6 cellular contexts compared by ENCODE assay signal in genomic region chr20:45338121-45339030, GRCh38. TPM values are rescaled to one million over a fixed set of nuclear protein-coding genes. Genes with fewer than 3 reads are reported as not detected.
A peak's percentile ranks its signal among the peaks of the same experiment; 100 is the strongest.
DNase-seq lines count a peak whose midpoint lies in the region; TF ChIP-seq lines count a peak whose summit lies in the region.

No MANE protein-coding gene starts in this region.

- H3K9me3 ChIP-seq in PC-9 (ENCODE audit: insufficient read depth, low read depth) (no peaks in the 10 kb centered on the region), esophagus squamous epithelium (no peaks in the 10 kb centered on the region), skeletal muscle satellite cell (replicated peaks; ENCODE audit: low read length) (no peaks in the 10 kb centered on the region)

- no peak for DNase-seq in PC-9
- no peak for DNase-seq in esophagus squamous epithelium (lab: John Stamatoyannopoulos, UW)
- DNase-seq in NCI-H2029 treated with DMSO at 0.1 percent for 48 hours (lab: John Stamatoyannopoulos, UW), result no peak
- DNase-seq in NCI-H748 (lab: John Stamatoyannopoulos, UW; ENCODE audit: unreplicated experiment), result no peak
- DNase-seq in NCI-H510A (lab: John Stamatoyannopoulos, UW), result no peak

- no peak for TF ChIP-seq CTCF in PC-9 (conservative IDR thresholded peaks at IDR 0.05)
- no peak for TF ChIP-seq CTCF in esophagus squamous epithelium (IDR thresholded peaks at IDR 0.05)

- POLR2A ChIA-PET in PC-9 (lab: Charles Lee; ENCODE audit: unreplicated experiment), result interaction anchor here (0.6 to 1.4 kb wide), 4 partner anchors 10 to 69 kb away, joined by 3 to 5 read pairs (median 4); partner anchors contain the start of genes DBNDD2, SDC4 and SYS1

- peaks cover 51% of the 10 kb centered on the region for H3K36me3 ChIP-seq in PC-9 (ENCODE audit: low read depth)
- peaks cover 0 to 34% (median 0%) of the 10 kb centered on the region in 3 donors for H3K36me3 ChIP-seq in esophagus squamous epithelium
- H3K36me3 ChIP-seq in skeletal muscle satellite cell (ENCODE audit: insufficient read depth, low read length), result peaks cover 64% of the 10 kb centered on the region

- peak overlapping the region; percentile 66 for H3K9ac ChIP-seq in skeletal muscle satellite cell (ENCODE audit: low read depth, low read length)

- intact Hi-C loops in PC-9 (cut with micrococcal nuclease; ENCODE audit: unreplicated experiment) (no loop called here), esophagus squamous epithelium (cut with DNase I) (no loop called here)

- peaks cover 11% of the 10 kb centered on the region for H4K20me1 ChIP-seq in PC-9 (ENCODE audit: insufficient read depth)

- H3F3A ChIP-seq in PC-9 (ENCODE audit: insufficient read depth, low read depth), result peaks cover 64% of the 10 kb centered on the region

- CTCF ChIA-PET in PC-9 (lab: Charles Lee), result interaction anchor here (0.6 kb wide), 1 partner anchor 24 kb away, joined by 5 read pairs; the partner anchor contains the start of gene SYS1

- H3K4me3 ChIP-seq in PC-9, result peak overlapping the region; percentile 11; the same call in 1 of the 2 replicates
- H3K4me3 ChIP-seq in esophagus squamous epithelium, result peak overlapping the region in 1 of 4 donors; percentile 19
- peak overlapping the region; percentile 34 for H3K4me3 ChIP-seq in skeletal muscle satellite cell (ENCODE audit: low read length)

- H2AFZ ChIP-seq in PC-9, result no peak overlapping the region

- peaks cover 91% of the 10 kb centered on the region for H3K79me2 ChIP-seq in PC-9 (ENCODE audit: low read depth)

- H3K27me3 ChIP-seq in PC-9 (ENCODE audit: insufficient read depth, low read depth) (no peaks in the 10 kb centered on the region), esophagus squamous epithelium (no peaks in the 10 kb centered on the region), skeletal muscle satellite cell (ENCODE audit: control insufficient read depth, insufficient read depth, low read length) (no peaks in the 10 kb centered on the region)

- H3K27ac ChIP-seq in PC-9 (peak overlapping the region; percentile 81), esophagus squamous epithelium (peak overlapping the region; percentile 90 to 98 (median 93))

- H3K4me1 ChIP-seq in PC-9 (replicated peaks; ENCODE audit: insufficient read depth) (peaks cover 78% of the 10 kb centered on the region), esophagus squamous epithelium (peaks cover 72 to 81% (median 76%) of the 10 kb centered on the region in 3 donors), skeletal muscle satellite cell (ENCODE audit: control insufficient read depth, insufficient read depth, low read length) (peaks cover 77% of the 10 kb centered on the region)

- no peak for TF ChIP-seq POLR2A in esophagus squamous epithelium (IDR thresholded peaks at IDR 0.05)

- BruUV-seq in PC-9 (replicated peaks; lab: Mats Ljungman, UMichigan), result TSS peak; percentile 15

- H3K4me2 ChIP-seq in PC-9 (peak overlapping the region; percentile 93), skeletal muscle satellite cell (ENCODE audit: low read length) (peak overlapping the region; percentile 47)

- no peaks in the 10 kb centered on the region for H3K9me2 ChIP-seq in PC-9 (ENCODE audit: insufficient read depth)

- 58 to 69% methylated on average over 4 to 6 of the region's 11 CpGs for WGBS in esophagus squamous epithelium, 2 donors

RNA-seq across cellular contexts. Expression of gene SDC4, which starts 9.8 kb away (rescaled TPM):
- 114 and 117 TPM in 2 replicates for total RNA-seq in PC-9 (2021)
- 100 to 1,000 TPM in 3 of 4 donors, 10 to 100 TPM in 1; 88.1 to 174 (median 120) TPM for total RNA-seq in esophagus squamous epithelium
- 72.8 and 93.0 TPM in 2 replicates for total RNA-seq in skeletal muscle satellite cell (2012; rRNA removed)

RNA-seq across cellular contexts. Expression of gene SYS1, which starts 24.6 kb away (rescaled TPM):
- 35.1 and 38.8 TPM in 2 replicates for total RNA-seq in PC-9 (2021)
- 10 to 100 TPM; 22.3 to 32.4 (median 27.0) TPM for total RNA-seq in esophagus squamous epithelium
- 18.6 and 18.8 TPM in 2 replicates for total RNA-seq in skeletal muscle satellite cell (2012; rRNA removed)

RNA-seq across cellular contexts. Expression of gene MATN4, which starts 30.3 kb away (rescaled TPM):
- 0.33 and 0.60 TPM in 2 replicates for total RNA-seq in PC-9 (2021)
- under 1 TPM in 2 of 4 donors, not detected in 2; 0.09 to 0.68 TPM for total RNA-seq in esophagus squamous epithelium
- not detected in 2 replicates for total RNA-seq in skeletal muscle satellite cell (2012; rRNA removed)

RNA-seq across cellular contexts. Expression of gene RBPJL, which starts 31.7 kb away (rescaled TPM):
- total RNA-seq in PC-9 (2021), result not detected in 2 replicates
- not detected for total RNA-seq in esophagus squamous epithelium
- total RNA-seq in skeletal muscle satellite cell (2012; rRNA removed), result not detected in 2 replicates

RNA-seq across cellular contexts. Expression of gene TP53TG5, which starts 39.7 kb away (rescaled TPM):
- 0.23 TPM in 1 of 2 replicates, not detected in the other for total RNA-seq in PC-9 (2021)
- total RNA-seq in esophagus squamous epithelium, result not detected
- not detected in 2 replicates for total RNA-seq in skeletal muscle satellite cell (2012; rRNA removed)
